In genomic region chr5:1882337-1883119, GRCh38 we compare ENCODE assay signal across 10 cellular contexts. TPM values are rescaled to one million over a fixed set of nuclear protein-coding genes. Genes with fewer than 3 reads are reported as not detected.
DNase-seq lines count a peak whose midpoint lies in the region; ATAC-seq and TF ChIP-seq lines count a peak whose summit lies in the region.
"Had no signal": no experiment of that assay in that cellular context is flagged by ENCODE, and none has a peak within 500 bp of the region (broad histone marks: within the 10 kb centered on the region; RNA-seq: fewer than 3 reads in every experiment).

Gene IRX4, minus strand, starts transcription at chr5:1882925. Its CDS starts 278 bp downstream, at chr5:1882647.

- H3K36me3 ChIP-seq in neuronal stem cell (replicated peaks in 1 of 2; ENCODE audit: control insufficient read depth in 2 of 2, insufficient read depth in 2 of 2, low read length in 2 of 2) (peaks cover 0 to 10% of the 10 kb centered on the region in 2 donors), OCI-LY7 (ENCODE audit: insufficient read depth, low read length) (no peaks in the 10 kb centered on the region)

- peak within 1 kb of the TSS; percentile 41 for H2BK12ac ChIP-seq in neuronal stem cell (ENCODE audit: low read length)

- H3K27ac ChIP-seq in neuronal stem cell (replicated peaks; ENCODE audit: low read length), result no peak within 1 kb of the TSS
- H3K27ac ChIP-seq in OCI-LY7 (ENCODE audit: low read depth, low read length, poor library complexity, severe bottlenecking), result no peak within 1 kb of the TSS

- H3K23ac ChIP-seq in neuronal stem cell (ENCODE audit: low read depth, low read length, poor library complexity), result peak within 1 kb of the TSS; percentile 65

- no peak within 1 kb of the TSS for H2AK5ac ChIP-seq in neuronal stem cell (ENCODE audit: low read depth, low read length)

- peak within 1 kb of the TSS; percentile 45 for H3K4me2 ChIP-seq in neuronal stem cell (ENCODE audit: insufficient read depth, low read length, poor library complexity, severe bottlenecking)
- no peak within 1 kb of the TSS for H3K4me2 ChIP-seq in OCI-LY7 (ENCODE audit: low read length)

- peaks cover 2 to 12% of the 10 kb centered on the region in 2 donors for H3K9me3 ChIP-seq in neuronal stem cell (replicated peaks in 1 of 2; ENCODE audit: control insufficient read depth in 2 of 2, insufficient read depth in 1 of 2, low read depth in 1 of 2, low read length in 2 of 2)
- H3K9me3 ChIP-seq in OCI-LY7 (ENCODE audit: low read length), result no peaks in the 10 kb centered on the region

- CTCF ChIA-PET in OCI-LY7 (lab: Charles Lee; ENCODE audit: unreplicated experiment), result no interaction called here

- peaks cover 4 to 23% of the 10 kb centered on the region in 2 donors for H3K4me1 ChIP-seq in neuronal stem cell (ENCODE audit: control insufficient read depth in 2 of 2, insufficient read depth in 1 of 2, low read depth in 1 of 2, low read length in 2 of 2)
- no peaks in the 10 kb centered on the region for H3K4me1 ChIP-seq in OCI-LY7 (ENCODE audit: insufficient read depth, low read length, poor library complexity, severe bottlenecking)

- H3K36me3 Mint-ChIP-seq in activated naive CD4-positive, alpha-beta T cell treated with anti-CD3 and anti-CD28 coated beads, Interleukin-2, amount 50 U/mL, for 72 hours, result peaks cover 5 to 10% of the 10 kb centered on the region in 2 donors

- peaks cover 90 to 99% (median 93%) of the 10 kb centered on the region in 3 experiments for H3K27me3 ChIP-seq in neuronal stem cell (ENCODE audit: control insufficient read depth in 3 of 3, insufficient read depth in 3 of 3, low read depth in 1 of 3, low read length in 3 of 3)

- H3K79me1 ChIP-seq in neuronal stem cell (ENCODE audit: low read depth, low read length), result peaks cover 2% of the 10 kb centered on the region

- H4K20me1 ChIP-seq in OCI-LY7 (ENCODE audit: insufficient read depth, low read length), result no peaks in the 10 kb centered on the region

- peak within 1 kb of the TSS; percentile 48 for H3K18ac ChIP-seq in neuronal stem cell (ENCODE audit: low read length)

- no peaks in the 10 kb centered on the region for H3K9me3 Mint-ChIP-seq in activated naive CD4-positive, alpha-beta T cell treated with anti-CD3 and anti-CD28 coated beads, Interleukin-2, amount 50 U/mL, for 72 hours

- no peaks in the 10 kb centered on the region for H3K79me2 ChIP-seq in OCI-LY7 (ENCODE audit: insufficient read depth, low read depth, low read length)

- TF ChIP-seq CTCF in foreskin fibroblast (IDR thresholded peaks at IDR 0.05; ENCODE audit: low read depth, low read length) (no peak), OCI-LY7 (conservative IDR thresholded peaks at IDR 0.05; ENCODE audit: low read length) (no peak)

- intact Hi-C loops in OCI-LY7 (cut with micrococcal nuclease; ENCODE audit: unreplicated experiment), result no loop called here

- no peak within 1 kb of the TSS for H2BK120ac ChIP-seq in neuronal stem cell (ENCODE audit: low read depth, low read length)

- no peaks in the 10 kb centered on the region for H3K9me2 ChIP-seq in OCI-LY7 (ENCODE audit: insufficient read depth, low read length)

- H2BK5ac ChIP-seq in neuronal stem cell (ENCODE audit: low read length), result no peak within 1 kb of the TSS

- no peak within 1 kb of the TSS for H3K4ac ChIP-seq in neuronal stem cell (ENCODE audit: low read length)

- H3K14ac ChIP-seq in neuronal stem cell (ENCODE audit: low read length), result no peak within 1 kb of the TSS

- BruUV-seq in OCI-LY7 (replicated peaks; lab: Mats Ljungman, UMichigan), result no TSS peak

- no peak within 1 kb of the TSS for H4K8ac ChIP-seq in neuronal stem cell (ENCODE audit: low read depth, low read length)

- peak within 1 kb of the TSS; percentile 49 for H2BK15ac ChIP-seq in neuronal stem cell (ENCODE audit: low read length)

- peak; percentile 50 for DNase-seq in D341Med (ENCODE audit: low spot score)
- DNase-seq in NCI-H69 (lab: John Stamatoyannopoulos, UW), result peak; percentile 26
- peak; percentile 24 to 66 for DNase-seq in foreskin fibroblast
- no peak for DNase-seq in neuronal stem cell (ENCODE audit: low spot score)
- DNase-seq in germinal center (ENCODE audit: low spot score), result no peak
- DNase-seq in occipital lobe (lab: John Stamatoyannopoulos, UW), result no peak
- no peak for DNase-seq in activated naive CD4-positive, alpha-beta T cell treated with anti-CD3 and anti-CD28 coated beads, Interleukin-2, amount 50 U/mL, for 72 hours (ENCODE audit: low spot score in 2 of 2)
- DNase-seq in OCI-LY7 (ENCODE audit: low spot score), result no peak
- DNase-seq: activated CD4-positive, alpha-beta T cell treated with anti-CD3 and anti-CD28 coated beads, Interleukin-2, amount 50 U/mL, for 1 hour; NCI-H2029 had no signal

- H2AFZ ChIP-seq in neuronal stem cell (ENCODE audit: low read length) (peak within 1 kb of the TSS; percentile 89), OCI-LY7 (ENCODE audit: low read length) (no peak within 1 kb of the TSS)

- no peak within 1 kb of the TSS for H4K91ac ChIP-seq in neuronal stem cell (ENCODE audit: low read depth, low read length, poor library complexity)

- H3K27ac Mint-ChIP-seq in activated naive CD4-positive, alpha-beta T cell treated with anti-CD3 and anti-CD28 coated beads, Interleukin-2, amount 50 U/mL, for 72 hours, result no peak within 1 kb of the TSS

- POLR2A ChIA-PET in OCI-LY7 (lab: Charles Lee), result no interaction called here

- H3K4me3 ChIP-seq in foreskin fibroblast (ENCODE audit: low read depth in 1 of 2, low read length in 2 of 2) (no peak within 1 kb of the TSS), neuronal stem cell (ENCODE audit: low read length in 2 of 2) (peak within 1 kb of the TSS in 1 of 2 donors; percentile 44), OCI-LY7 (ENCODE audit: low read depth, low read length, poor library complexity, severe bottlenecking) (no peak within 1 kb of the TSS)

- no peak within 1 kb of the TSS for H3K9ac ChIP-seq in neuronal stem cell (ENCODE audit: low read depth, low read length, poor library complexity)

- WGBS in neuronal stem cell (ENCODE audit: extremely low coverage in 2 of 2, insufficient read length in 2 of 2, insufficient replicate concordance in 1 of 2), 2 donors, result no CpG with 5 or more reads among the region's 83 CpGs

- ATAC-seq in activated naive CD4-positive, alpha-beta T cell treated with anti-CD3 and anti-CD28 coated beads, Interleukin-2, amount 50 U/mL, for 72 hours, result no peak

RNA-seq across cellular contexts. Expression of gene IRX4, which starts in this region (rescaled TPM):
- polyA plus RNA-seq in neuronal stem cell (2013, experiment 1 of 2), result not detected
- 0.01 TPM for polyA plus RNA-seq in neuronal stem cell (2013, experiment 2 of 2)
- total RNA-seq in occipital lobe (not detected), OCI-LY7 (2022) (not detected in 2 replicates)
- total RNA-seq in activated naive CD4-positive, alpha-beta T cell treated with anti-CD3 and anti-CD28 coated beads, Interleukin-2, amount 50 U/mL, for 72 hours, result not detected
- total RNA-seq in OCI-LY7 (2014; rRNA removed; shearing (Covaris generic)), result not detected in 2 replicates

Comparison
In these comparisons a context has a peak if more than half of its experiments do, and no peak if none do; other contexts are left out.
1. DNase-seq: peak in D341Med (single experiment), NCI-H69 (single experiment) and foreskin fibroblast (2 of 2); none in neuronal stem cell (single experiment), germinal center (single experiment), occipital lobe (single experiment), activated naive CD4-positive, alpha-beta T cell treated with anti-CD3 and anti-CD28 coated beads, Interleukin-2, amount 50 U/mL, for 72 hours (0 of 2) and OCI-LY7 (single experiment).